Comparison of ENCODE assay signal across 2 cellular contexts in genomic region chr7:36117201-36117840, GRCh38.
TF ChIP-seq lines count a peak whose summit lies in the region.

No MANE protein-coding gene starts in this region.

TF ChIP-seq in SK-N-SH, 30 proteins besides CTCF, POLR2A, EP300 and RAD21 (continued from another document):
- TF ChIP-seq, protein P1, sequence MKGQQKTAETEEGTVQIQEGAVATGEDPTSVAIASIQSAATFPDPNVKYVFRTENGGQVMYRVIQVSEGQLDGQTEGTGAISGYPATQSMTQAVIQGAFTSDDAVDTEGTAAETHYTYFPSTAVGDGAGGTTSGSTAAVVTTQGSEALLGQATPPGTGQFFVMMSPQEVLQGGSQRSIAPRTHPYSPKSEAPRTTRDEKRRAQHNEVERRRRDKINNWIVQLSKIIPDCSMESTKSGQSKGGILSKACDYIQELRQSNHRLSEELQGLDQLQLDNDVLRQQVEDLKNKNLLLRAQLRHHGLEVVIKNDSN (IDR thresholded peaks at IDR 0.05; ENCODE audit: borderline replicate concordance, low read depth), result no peak
- TF ChIP-seq, protein P2, sequence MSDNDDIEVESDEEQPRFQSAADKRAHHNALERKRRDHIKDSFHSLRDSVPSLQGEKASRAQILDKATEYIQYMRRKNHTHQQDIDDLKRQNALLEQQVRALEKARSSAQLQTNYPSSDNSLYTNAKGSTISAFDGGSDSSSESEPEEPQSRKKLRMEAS (IDR thresholded peaks at IDR 0.05; ENCODE audit: low read depth), result no peak

TF ChIP-seq in SK-N-SH treated with all-trans-retinoic acid at 6 μM for 48 hours, 23 proteins besides CTCF, POLR2A, EP300 and RAD21 (continued from another document):
- no peak for TF ChIP-seq SNAI2 (CRISPR knock-in tag; IDR thresholded peaks at IDR 0.05)
- no peak for TF ChIP-seq PPARA (CRISPR knock-in tag; IDR thresholded peaks at IDR 0.05; ENCODE audit: borderline replicate concordance)
- no peak for TF ChIP-seq ZC3H10 (CRISPR knock-in tag; IDR thresholded peaks at IDR 0.05)
- TF ChIP-seq TCF4 (CRISPR knock-in tag; IDR thresholded peaks at IDR 0.05; ENCODE audit: borderline replicate concordance), result no peak
- TF ChIP-seq RARB (CRISPR knock-in tag; IDR thresholded peaks at IDR 0.05), result no peak
- TF ChIP-seq TSHZ2 (CRISPR knock-in tag; IDR thresholded peaks at IDR 0.05), result no peak
- TF ChIP-seq, protein P3, sequence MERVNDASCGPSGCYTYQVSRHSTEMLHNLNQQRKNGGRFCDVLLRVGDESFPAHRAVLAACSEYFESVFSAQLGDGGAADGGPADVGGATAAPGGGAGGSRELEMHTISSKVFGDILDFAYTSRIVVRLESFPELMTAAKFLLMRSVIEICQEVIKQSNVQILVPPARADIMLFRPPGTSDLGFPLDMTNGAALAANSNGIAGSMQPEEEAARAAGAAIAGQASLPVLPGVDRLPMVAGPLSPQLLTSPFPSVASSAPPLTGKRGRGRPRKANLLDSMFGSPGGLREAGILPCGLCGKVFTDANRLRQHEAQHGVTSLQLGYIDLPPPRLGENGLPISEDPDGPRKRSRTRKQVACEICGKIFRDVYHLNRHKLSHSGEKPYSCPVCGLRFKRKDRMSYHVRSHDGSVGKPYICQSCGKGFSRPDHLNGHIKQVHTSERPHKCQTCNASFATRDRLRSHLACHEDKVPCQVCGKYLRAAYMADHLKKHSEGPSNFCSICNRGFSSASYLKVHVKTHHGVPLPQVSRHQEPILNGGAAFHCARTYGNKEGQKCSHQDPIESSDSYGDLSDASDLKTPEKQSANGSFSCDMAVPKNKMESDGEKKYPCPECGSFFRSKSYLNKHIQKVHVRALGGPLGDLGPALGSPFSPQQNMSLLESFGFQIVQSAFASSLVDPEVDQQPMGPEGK (CRISPR knock-in tag; IDR thresholded peaks at IDR 0.05; ENCODE audit: borderline replicate concordance), result no peak
- no peak for TF ChIP-seq TOX (CRISPR knock-in tag; IDR thresholded peaks at IDR 0.05; ENCODE audit: borderline replicate concordance)
TF ChIP-seq in SK-N-SH treated with all-trans-retinoic acid at 6 μM for 48 hours: peak in this region for 0.
